22 cellular contexts compared by ENCODE assay signal in the genomic region with DNA sequence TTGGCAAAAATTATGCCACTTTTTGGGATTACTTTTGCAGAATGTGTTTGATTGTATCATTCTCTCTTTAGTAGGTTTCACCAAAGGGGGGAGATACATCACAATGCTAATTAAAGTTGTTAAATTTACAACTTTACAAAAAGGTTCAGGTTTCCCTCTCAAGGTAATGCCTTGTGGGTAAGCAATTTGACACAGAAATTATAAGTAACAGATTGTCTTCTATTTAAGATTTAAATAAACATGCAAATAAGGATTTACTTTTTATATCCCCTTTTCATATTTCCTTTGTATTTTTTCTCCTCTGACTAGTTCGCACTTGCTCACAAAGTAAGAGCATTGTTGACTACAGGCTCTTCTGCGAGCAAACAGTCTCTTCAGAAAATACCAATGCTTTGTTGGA.
DNase-seq lines count a peak whose midpoint lies in the region; ATAC-seq, FAIRE-seq and TF ChIP-seq lines count a peak whose summit lies in the region.
"Had no signal": no experiment of that assay in that cellular context is flagged by ENCODE, and none has a peak within 500 bp of the region (broad histone marks: within the 10 kb centered on the region; RNA-seq: fewer than 3 reads in every experiment).

No MANE protein-coding gene starts in this region.

- H3K9ac ChIP-seq in HUES6 (ENCODE audit: low read length): no peak overlapping the region
- no peak overlapping the region for H3K9ac ChIP-seq in HepG2 (ENCODE audit: insufficient read depth, low read depth, low read length)
- H3K9ac ChIP-seq: BLaER1, GM23248 had no signal

- no peak for FAIRE-seq in HepG2 (lab: Jason Lieb, UNC)
- FAIRE-seq: GM12892, GM18507 had no signal

- TF ChIP-seq EP300 in HepG2 (IDR thresholded peaks at IDR 0.05; ENCODE audit: low read depth in 2 of 2, low read length in 2 of 2) (no peak), HepG2 (CRISPR knock-in tag; IDR thresholded peaks at IDR 0.05; ENCODE audit: borderline replicate concordance) (no peak)

- intact Hi-C loops in HepG2 (cut with micrococcal nuclease; ENCODE audit: unreplicated experiment): no loop called here

- H3K79me2 ChIP-seq in GM23338 (replicated peaks; ENCODE audit: insufficient read depth): peaks cover 12% of the 10 kb centered on the region; the same call in 1 of the 2 replicates
- no peaks in the 10 kb centered on the region for H3K79me2 ChIP-seq in HepG2 (ENCODE audit: insufficient read depth, low read length)

- DNase-seq in GM23338 (ENCODE audit: low spot score) (no peak), NCI-H526 treated with DMSO at 0.1 percent for 48 hours (lab: John Stamatoyannopoulos, UW) (peak; percentile 11), left kidney (ENCODE audit: low read depth, low spot score) (peak; percentile 53), NCI-H2107 (lab: John Stamatoyannopoulos, UW) (no peak), HK-2 (ENCODE audit: unreplicated experiment) (no peak), hypothalamus (lab: John Stamatoyannopoulos, UW) (no peak), HepG2 (ENCODE audit: low spot score) (no peak)
- DNase-seq: 8988T; CD4-positive, alpha-beta memory T cell; DMS53; DND-41; EL; GM23248; HFFc6; KG1 had no signal

- H3K4me3 ChIP-seq in GM23338: no peak overlapping the region
- no peak overlapping the region for H3K4me3 ChIP-seq in HUES6 (ENCODE audit: low read depth, low read length)
- H3K4me3 ChIP-seq in HepG2 (replicated peaks in 1 of 3; ENCODE audit: insufficient read depth in 1 of 3, low read depth in 2 of 3, low read length in 3 of 3): no peak overlapping the region
- H3K4me3 ChIP-seq: BLaER1, GM23248 had no signal

- H3K4me1 Mint-ChIP-seq in GM23338: peaks cover 41% of the 10 kb centered on the region

- no peak overlapping the region for H3K4me3 Mint-ChIP-seq in GM23338
- H3K4me3 Mint-ChIP-seq: CD14-positive monocyte; CD4-positive, alpha-beta memory T cell; HFFc6; IgD-negative memory B cell had no signal

- TF ChIP-seq POLR2A in HepG2 (IDR thresholded peaks at IDR 0.05; ENCODE audit: insufficient read depth in 1 of 2, low read depth in 2 of 2, low read length in 2 of 2): no peak

- H3K4me2 ChIP-seq in GM23338 (peak overlapping the region; percentile 12), HepG2 (ENCODE audit: low read depth, low read length) (no peak overlapping the region)
- H3K4me2 ChIP-seq: BLaER1 had no signal

- no peaks in the 10 kb centered on the region for H3F3A ChIP-seq in GM23338 (replicated peaks; ENCODE audit: low read depth)

- POLR2A ChIA-PET in HepG2 (lab: Yijun Ruan, JAX): no interaction called here

- TF ChIP-seq CTCF in GM23338 (conservative IDR thresholded peaks at IDR 0.05; ENCODE audit: low read depth in 2 of 2) (no peak), HepG2 (CRISPR knock-in tag; IDR thresholded peaks at IDR 0.05) (no peak)

- H3K36me3 ChIP-seq in GM23338 (ENCODE audit: insufficient read depth) (no peaks in the 10 kb centered on the region), HUES6 (ENCODE audit: control insufficient read depth, insufficient read depth, low read length) (peaks cover 19% of the 10 kb centered on the region), HepG2 (replicated peaks in 1 of 2; ENCODE audit: control insufficient read depth in 1 of 2, insufficient read depth in 2 of 2, low read length in 2 of 2) (peaks cover 3 to 5% of the 10 kb centered on the region in 2 experiments; a peak in 4 of 5 replicates)

- H3K27me3 ChIP-seq in GM23338 (ENCODE audit: insufficient read depth) (no peaks in the 10 kb centered on the region), HUES6 (ENCODE audit: control insufficient read depth, insufficient read depth, low read length) (no peaks in the 10 kb centered on the region), HepG2 (ENCODE audit: control insufficient read depth in 1 of 2, insufficient read depth in 2 of 2, low read length in 2 of 2) (no peaks in the 10 kb centered on the region)
- H3K27me3 ChIP-seq: BLaER1 had no signal

- peak overlapping the region; percentile 86 for H3K27ac Mint-ChIP-seq in GM23338
- H3K27ac Mint-ChIP-seq: CD14-positive monocyte; CD4-positive, alpha-beta memory T cell; HFFc6; IgD-negative memory B cell had no signal

- peaks cover 7% of the 10 kb centered on the region; the same call in 2 of the 3 replicates for H3K9me3 Mint-ChIP-seq in GM23338
- H3K9me3 Mint-ChIP-seq: HFFc6 had no signal

- in situ Hi-C loops in HepG2 (cut with HindIII; ENCODE audit: extremely low pct_ligation_motif_present, low pct_unique_long_range_greater_than_20kb): no loop called here

- no TSS peak for BruUV-seq in HepG2 (replicated peaks; lab: Mats Ljungman, UMichigan)

- H4K20me1 ChIP-seq in GM23338 (replicated peaks; ENCODE audit: insufficient read depth) (no peaks in the 10 kb centered on the region), HepG2 (ENCODE audit: insufficient read depth, low read length) (no peaks in the 10 kb centered on the region)
- H4K20me1 ChIP-seq: BLaER1 had no signal

- no peaks in the 10 kb centered on the region for H3K9me2 ChIP-seq in GM23338 (ENCODE audit: insufficient read depth)

- H3K9me3 ChIP-seq in HUES6 (ENCODE audit: control insufficient read depth, insufficient read depth, low read depth, low read length): peaks cover 5% of the 10 kb centered on the region
- H3K9me3 ChIP-seq in HepG2 (ENCODE audit: low read length): no peaks in the 10 kb centered on the region

- WGBS in HepG2 (ENCODE audit: low lambda C conversion rate): 99% methylated on average over 2 of the region's 2 CpGs

- peaks cover 26% of the 10 kb centered on the region for H3K36me3 Mint-ChIP-seq in GM23338 (ENCODE audit: low read depth)

- no peak overlapping the region for H3K27ac ChIP-seq in GM23338 (ENCODE audit: low read depth)
- H3K27ac ChIP-seq in HUES6 (ENCODE audit: low read depth, low read length): peak overlapping the region; percentile 62; the same call in 1 of the 2 replicates
- no peak overlapping the region for H3K27ac ChIP-seq in HepG2 (ENCODE audit: extremely low read length, insufficient read depth, low read length)
- H3K27ac ChIP-seq: BLaER1, GM23248 had no signal

- no peak for TF ChIP-seq RAD21 in HepG2 (CRISPR knock-in tag; IDR thresholded peaks at IDR 0.05)

- H3K4me1 ChIP-seq in GM23338 (ENCODE audit: insufficient read depth): peaks cover 53% of the 10 kb centered on the region
- H3K4me1 ChIP-seq in HUES6 (ENCODE audit: control insufficient read depth, insufficient read depth, low read length): peaks cover 39% of the 10 kb centered on the region
- H3K4me1 ChIP-seq in HepG2 (ENCODE audit: insufficient read depth, low read length): peaks cover 7% of the 10 kb centered on the region; the same call in 1 of the 2 replicates
- H3K4me1 ChIP-seq: BLaER1 had no signal

- no peak overlapping the region for H2AFZ ChIP-seq in GM23338
- H2AFZ ChIP-seq in HepG2 (ENCODE audit: low read length): no peak overlapping the region
- H2AFZ ChIP-seq: GM23248 had no signal

- ATAC-seq in GM23338 (no peak), HepG2 (no peak)
- ATAC-seq: HCT116 had no signal

- H3K27me3 Mint-ChIP-seq in GM23338 (ENCODE audit: insufficient read depth, low read depth, poor library complexity): no peaks in the 10 kb centered on the region
- H3K27me3 Mint-ChIP-seq: CD4-positive, alpha-beta memory T cell; IgD-negative memory B cell had no signal

- CTCF ChIA-PET in HepG2 (lab: Yijun Ruan, JAX; ENCODE audit: low intra/inter-chr PET ratio, low total read pairs): no interaction called here

TF ChIP-seq in GM23338, 12 proteins besides CTCF, POLR2A, EP300 and RAD21 (continues in another document):
- no peak for TF ChIP-seq JUNB (IDR thresholded peaks at IDR 0.05; ENCODE audit: unreplicated experiment)

TF ChIP-seq in HepG2, 621 proteins besides CTCF, POLR2A, EP300 and RAD21 (continues in another document):
- no peak for TF ChIP-seq ZNF296 (CRISPR knock-in tag; conservative IDR thresholded peaks at IDR 0.05)
- no peak for TF ChIP-seq ZSCAN25 (CRISPR knock-in tag; IDR thresholded peaks at IDR 0.05)
- no peak for TF ChIP-seq PPARG (CRISPR knock-in tag; conservative IDR thresholded peaks at IDR 0.05)
- TF ChIP-seq, protein P1, sequence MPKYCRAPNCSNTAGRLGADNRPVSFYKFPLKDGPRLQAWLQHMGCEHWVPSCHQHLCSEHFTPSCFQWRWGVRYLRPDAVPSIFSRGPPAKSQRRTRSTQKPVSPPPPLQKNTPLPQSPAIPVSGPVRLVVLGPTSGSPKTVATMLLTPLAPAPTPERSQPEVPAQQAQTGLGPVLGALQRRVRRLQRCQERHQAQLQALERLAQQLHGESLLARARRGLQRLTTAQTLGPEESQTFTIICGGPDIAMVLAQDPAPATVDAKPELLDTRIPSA (CRISPR knock-in tag; IDR thresholded peaks at IDR 0.05; ENCODE audit: borderline replicate concordance): no peak
- TF ChIP-seq, protein P2, sequence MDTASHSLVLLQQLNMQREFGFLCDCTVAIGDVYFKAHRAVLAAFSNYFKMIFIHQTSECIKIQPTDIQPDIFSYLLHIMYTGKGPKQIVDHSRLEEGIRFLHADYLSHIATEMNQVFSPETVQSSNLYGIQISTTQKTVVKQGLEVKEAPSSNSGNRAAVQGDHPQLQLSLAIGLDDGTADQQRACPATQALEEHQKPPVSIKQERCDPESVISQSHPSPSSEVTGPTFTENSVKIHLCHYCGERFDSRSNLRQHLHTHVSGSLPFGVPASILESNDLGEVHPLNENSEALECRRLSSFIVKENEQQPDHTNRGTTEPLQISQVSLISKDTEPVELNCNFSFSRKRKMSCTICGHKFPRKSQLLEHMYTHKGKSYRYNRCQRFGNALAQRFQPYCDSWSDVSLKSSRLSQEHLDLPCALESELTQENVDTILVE (CRISPR knock-in tag; IDR thresholded peaks at IDR 0.05): no peak
- no peak for TF ChIP-seq MAF1 (CRISPR knock-in tag; IDR thresholded peaks at IDR 0.05; ENCODE audit: borderline replicate concordance)
- TF ChIP-seq, protein P3, sequence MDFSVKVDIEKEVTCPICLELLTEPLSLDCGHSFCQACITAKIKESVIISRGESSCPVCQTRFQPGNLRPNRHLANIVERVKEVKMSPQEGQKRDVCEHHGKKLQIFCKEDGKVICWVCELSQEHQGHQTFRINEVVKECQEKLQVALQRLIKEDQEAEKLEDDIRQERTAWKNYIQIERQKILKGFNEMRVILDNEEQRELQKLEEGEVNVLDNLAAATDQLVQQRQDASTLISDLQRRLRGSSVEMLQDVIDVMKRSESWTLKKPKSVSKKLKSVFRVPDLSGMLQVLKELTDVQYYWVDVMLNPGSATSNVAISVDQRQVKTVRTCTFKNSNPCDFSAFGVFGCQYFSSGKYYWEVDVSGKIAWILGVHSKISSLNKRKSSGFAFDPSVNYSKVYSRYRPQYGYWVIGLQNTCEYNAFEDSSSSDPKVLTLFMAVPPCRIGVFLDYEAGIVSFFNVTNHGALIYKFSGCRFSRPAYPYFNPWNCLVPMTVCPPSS (IDR thresholded peaks at IDR 0.05): no peak
- TF ChIP-seq DPF2 (CRISPR knock-in tag; IDR thresholded peaks at IDR 0.05; ENCODE audit: borderline replicate concordance, low read depth): no peak
- TF ChIP-seq FOXK2 (IDR thresholded peaks at IDR 0.05): no peak
- no peak for TF ChIP-seq SNRNP70 (IDR thresholded peaks at IDR 0.05; ENCODE audit: low read depth, low read length)
- TF ChIP-seq HOXA7 (CRISPR knock-in tag; IDR thresholded peaks at IDR 0.05): no peak

Comparison
In these comparisons a context has a peak if more than half of its experiments do, and no peak if none do; other contexts are left out.
1. DNase-seq: peak in NCI-H526 treated with DMSO at 0.1 percent for 48 hours (single experiment) and left kidney (single experiment); none in GM23338 (single experiment), NCI-H2107 (single experiment), HK-2 (single experiment), hypothalamus (0 of 51) and HepG2 (single experiment).